In genomic region chr14:54425068-54425467, GRCh38 we compare ENCODE assay signal across 15 cellular contexts. TPM values are rescaled to one million over a fixed set of nuclear protein-coding genes. Genes with fewer than 3 reads are reported as not detected.
A peak's percentile ranks its signal among the peaks of the same experiment; 100 is the strongest.
DNase-seq lines count a peak whose midpoint lies in the region; ATAC-seq and TF ChIP-seq lines count a peak whose summit lies in the region.
"Had no signal": no experiment of that assay in that cellular context is flagged by ENCODE, and none has a peak within 500 bp of the region (broad histone marks: within the 10 kb centered on the region; RNA-seq: fewer than 3 reads in every experiment).

No MANE protein-coding gene starts in this region.

- ATAC-seq in stimulated activated naive CD8-positive, alpha-beta T cell treated with anti-CD3 and anti-CD28 coated beads, Interleukin-15, Interleukin-2, amounts not matched to agents 100 U/mL and 50 U/mL, for 24 hours: no peak
- ATAC-seq in sciatic nerve: no peak
- ATAC-seq: A549; CD8-positive, alpha-beta T cell had no signal

- H2BK120ac ChIP-seq in mesenchymal stem cell (ENCODE audit: low read depth, low read length): no peak overlapping the region

- H3K14ac ChIP-seq in mesenchymal stem cell (ENCODE audit: low read length in 2 of 2): no peak overlapping the region

- H2BK5ac ChIP-seq in mesenchymal stem cell (ENCODE audit: low read depth, low read length, poor library complexity, severe bottlenecking): no peak overlapping the region

- H2AK5ac ChIP-seq in mesenchymal stem cell (ENCODE audit: low read length, severe bottlenecking): no peak overlapping the region

- no peak overlapping the region for H2AFZ ChIP-seq in mesenchymal stem cell (ENCODE audit: low read depth, low read length)
- H2AFZ ChIP-seq in SK-N-SH (ENCODE audit: low read depth): no peak overlapping the region

- H3K4me1 Mint-ChIP-seq in stimulated activated naive CD8-positive, alpha-beta T cell treated with anti-CD3 and anti-CD28 coated beads, Interleukin-15, Interleukin-2, amounts not matched to agents 100 ng/mL and 50 ng/mL, for 24 hours (ENCODE audit: low read depth): peaks cover 39% of the 10 kb centered on the region

- no peak overlapping the region for H3K23ac ChIP-seq in mesenchymal stem cell (ENCODE audit: low read length in 2 of 2)

- H3K9me2 ChIP-seq in SK-N-SH: no peaks in the 10 kb centered on the region

- intact Hi-C loops in sciatic nerve (cut with DNase I): no loop called here

- H3K79me2 ChIP-seq in SK-N-SH (ENCODE audit: insufficient read depth): peaks cover 9% of the 10 kb centered on the region; the same call in 1 of the 2 replicates

- TF ChIP-seq CTCF in VCaP (conservative IDR thresholded peaks at IDR 0.05): no peak
- TF ChIP-seq CTCF in SK-N-SH (IDR thresholded peaks at IDR 0.05): no peak

- H3K4me3 Mint-ChIP-seq in stimulated activated naive CD8-positive, alpha-beta T cell treated with anti-CD3 and anti-CD28 coated beads, Interleukin-15, Interleukin-2, amounts not matched to agents 100 ng/mL and 50 ng/mL, for 24 hours: no peak overlapping the region
- H3K4me3 Mint-ChIP-seq: CD14-positive monocyte; CD8-positive, alpha-beta T cell had no signal

- H3K4me1 ChIP-seq in mesenchymal stem cell (ENCODE audit: control insufficient read depth, insufficient read depth, low read depth, low read length) (no peaks in the 10 kb centered on the region), SK-N-SH (ENCODE audit: control insufficient read depth in 1 of 2, insufficient read depth in 2 of 2, low read depth in 1 of 2, low read length in 1 of 2) (no peaks in the 10 kb centered on the region; a peak in 1 of 4 replicates)
- H3K4me1 ChIP-seq: A549 had no signal

- TF ChIP-seq RAD21 in SK-N-SH (IDR thresholded peaks at IDR 0.05; ENCODE audit: low read length): no peak

- H3K18ac ChIP-seq in mesenchymal stem cell (ENCODE audit: low read depth in 1 of 2, low read length in 2 of 2): no peak overlapping the region

- H2BK12ac ChIP-seq in mesenchymal stem cell (ENCODE audit: low read length in 2 of 2): no peak overlapping the region

- H3F3A ChIP-seq in SK-N-SH (replicated peaks; ENCODE audit: insufficient read depth): peaks cover 11% of the 10 kb centered on the region

- peaks cover 64% of the 10 kb centered on the region for H3K36me3 Mint-ChIP-seq in stimulated activated naive CD8-positive, alpha-beta T cell treated with anti-CD3 and anti-CD28 coated beads, Interleukin-15, Interleukin-2, amounts not matched to agents 100 ng/mL and 50 ng/mL, for 24 hours (ENCODE audit: low read depth)

- no peak overlapping the region for H2BK15ac ChIP-seq in mesenchymal stem cell (ENCODE audit: low read depth, poor library complexity, severe bottlenecking)

- no peak for TF ChIP-seq EP300 in SK-N-SH (IDR thresholded peaks at IDR 0.05; ENCODE audit: borderline replicate concordance in 1 of 2, low read depth in 1 of 2, low read length in 1 of 2)

- H4K20me1 ChIP-seq in SK-N-SH (ENCODE audit: insufficient read depth): no peaks in the 10 kb centered on the region

- H3K27me3 Mint-ChIP-seq in stimulated activated naive CD8-positive, alpha-beta T cell treated with anti-CD3 and anti-CD28 coated beads, Interleukin-15, Interleukin-2, amounts not matched to agents 100 ng/mL and 50 ng/mL, for 24 hours: no peaks in the 10 kb centered on the region

- no peak overlapping the region for H4K8ac ChIP-seq in mesenchymal stem cell (ENCODE audit: low read length)

- DNase-seq in stimulated activated naive CD8-positive, alpha-beta T cell treated with anti-CD3 and anti-CD28 coated beads, Interleukin-15, Interleukin-2, amounts not matched to agents 100 U/mL and 50 U/mL, for 24 hours: no peak
- peak; percentile 25 for DNase-seq in mesenchymal stem cell
- DNase-seq in NCI-H2107 treated with DMSO at 0.1 percent for 48 hours (lab: John Stamatoyannopoulos, UW; ENCODE audit: unreplicated experiment): no peak
- DNase-seq in sciatic nerve (ENCODE audit: low spot score): no peak
- DNase-seq in SK-N-SH: no peak
- DNase-seq: CD8-positive, alpha-beta T cell; COR-L47; DMS79 treated with DMSO at 0.1 percent for 48 hours; EL; GDM1 had no signal

- H3K4me2 ChIP-seq in mesenchymal stem cell (ENCODE audit: low read length, poor library complexity, severe bottlenecking) (no peak overlapping the region), SK-N-SH (no peak overlapping the region)
- H3K4me2 ChIP-seq: A549 had no signal

- peaks cover 8 to 69% of the 10 kb centered on the region in 2 experiments for H3K36me3 ChIP-seq in mesenchymal stem cell (ENCODE audit: control insufficient read depth in 1 of 2, insufficient read depth in 2 of 2, low read depth in 1 of 2, low read length in 2 of 2)
- H3K36me3 ChIP-seq in SK-N-SH (replicated peaks in 1 of 2; ENCODE audit: control insufficient read depth in 1 of 2, insufficient read depth in 2 of 2, low read length in 1 of 2): peaks cover 54 to 60% of the 10 kb centered on the region in 2 experiments

- peak overlapping the region; percentile 27 for H3K27ac Mint-ChIP-seq in stimulated activated naive CD8-positive, alpha-beta T cell treated with anti-CD3 and anti-CD28 coated beads, Interleukin-15, Interleukin-2, amounts not matched to agents 100 ng/mL and 50 ng/mL, for 24 hours
- H3K27ac Mint-ChIP-seq: CD14-positive monocyte; CD8-positive, alpha-beta T cell had no signal

- POLR2A ChIA-PET in SK-N-SH (lab: Yijun Ruan, JAX): no interaction called here

- peaks cover 8% of the 10 kb centered on the region for H3K79me1 ChIP-seq in mesenchymal stem cell (replicated peaks; ENCODE audit: low read length, poor library complexity, severe bottlenecking)

- no peak overlapping the region for H3K4me3 ChIP-seq in mesenchymal stem cell (ENCODE audit: insufficient read depth in 1 of 2, low read depth in 1 of 2, low read length in 2 of 2)
- H3K4me3 ChIP-seq in SK-N-SH (ENCODE audit: low read depth in 2 of 2, low read length in 1 of 2): no peak overlapping the region
- H3K4me3 ChIP-seq: A549, HAP-1 had no signal

- CTCF ChIA-PET in SK-N-SH (lab: Yijun Ruan, JAX): interaction anchor here (1.7 to 2.6 kb wide), 2 partner anchors 17 to 58 kb away, joined by 4 to 8 read pairs; partner anchors contain the start of gene CNIH1

- no peak overlapping the region for H3K4ac ChIP-seq in mesenchymal stem cell (ENCODE audit: low read depth in 1 of 2, low read length in 2 of 2)

- H3K27ac ChIP-seq in VCaP (peak overlapping the region; percentile 25; the same call in 1 of the 2 replicates), mesenchymal stem cell (ENCODE audit: low read length, poor library complexity, severe bottlenecking) (no peak overlapping the region), SK-N-SH (ENCODE audit: low read depth in 2 of 2, low read length in 1 of 2) (no peak overlapping the region)
- H3K27ac ChIP-seq: A549 had no signal

- H3K9ac ChIP-seq in mesenchymal stem cell (ENCODE audit: low read length) (no peak overlapping the region), SK-N-SH (no peak overlapping the region)

- H3K9me3 Mint-ChIP-seq in stimulated activated naive CD8-positive, alpha-beta T cell treated with anti-CD3 and anti-CD28 coated beads, Interleukin-15, Interleukin-2, amounts not matched to agents 100 ng/mL and 50 ng/mL, for 24 hours: no peaks in the 10 kb centered on the region
- H3K9me3 Mint-ChIP-seq: CD8-positive, alpha-beta T cell had no signal

- WGBS in mesenchymal stem cell: 100% methylated on average over 1 of the region's 2 CpGs
- WGBS in SK-N-SH (ENCODE audit: low lambda C conversion rate): 94% methylated on average over 2 of the region's 2 CpGs

- H4K91ac ChIP-seq in mesenchymal stem cell (ENCODE audit: low read length): no peak overlapping the region

- H3K27me3 ChIP-seq in mesenchymal stem cell (ENCODE audit: control insufficient read depth in 1 of 2, insufficient read depth in 1 of 2, low read length in 2 of 2): no peaks in the 10 kb centered on the region
- H3K27me3 ChIP-seq in SK-N-SH (ENCODE audit: insufficient read depth): no peaks in the 10 kb centered on the region

- H3K9me3 ChIP-seq in mesenchymal stem cell (ENCODE audit: control insufficient read depth, low read length) (no peaks in the 10 kb centered on the region), SK-N-SH (no peaks in the 10 kb centered on the region)
- H3K9me3 ChIP-seq: A549, HAP-1 had no signal

TF ChIP-seq in SK-N-SH, 30 proteins besides CTCF, POLR2A, EP300 and RAD21:
- TF ChIP-seq USF2 (IDR thresholded peaks at IDR 0.05; ENCODE audit: borderline replicate concordance, low read depth, low read length) (no peak), ELF1 (IDR thresholded peaks at IDR 0.05) (no peak), CHD2 (IDR thresholded peaks at IDR 0.05; ENCODE audit: low read length, partially characterized antibody) (no peak), FOXM1 (IDR thresholded peaks at IDR 0.05; ENCODE audit: low read depth) (no peak), RXRA (IDR thresholded peaks at IDR 0.05; ENCODE audit: borderline replicate concordance, low read depth) (no peak), MXI1 (IDR thresholded peaks at IDR 0.05; ENCODE audit: low read depth, low read length) (no peak), FOXJ3 (CRISPR knock-in tag; IDR thresholded peaks at IDR 0.05) (no peak)

RNA-seq across cellular contexts. Expression of gene CNIH1, which starts 16.1 kb away (rescaled TPM):
- 195 TPM for polyA plus RNA-seq in mesenchymal stem cell (2013, experiment 1 of 2)
- polyA plus RNA-seq in mesenchymal stem cell (2013, experiment 2 of 2): 199 TPM
- total RNA-seq in sciatic nerve: 73.1 TPM
- polyA plus RNA-seq in SK-N-SH (2012; rRNA removed): 145 and 292 TPM in 2 replicates
- polyA plus RNA-seq in SK-N-SH (2012; cell fraction: cytosol; rRNA removed): 206 and 275 TPM in 2 replicates
- 41.0 and 57.4 TPM in 2 replicates for polyA plus RNA-seq in SK-N-SH (2012; cell fraction: nucleus; rRNA removed)

RNA-seq across cellular contexts. Expression of gene CDKN3, which starts 28.3 kb away (rescaled TPM):
- polyA plus RNA-seq in mesenchymal stem cell (2013, experiment 1 of 2): 12.2 TPM
- 14.2 TPM for polyA plus RNA-seq in mesenchymal stem cell (2013, experiment 2 of 2)
- 4.1 TPM for total RNA-seq in sciatic nerve
- 25.5 and 26.7 TPM in 2 replicates for polyA plus RNA-seq in SK-N-SH (2012; rRNA removed)
- polyA plus RNA-seq in SK-N-SH (2012; cell fraction: cytosol; rRNA removed): 31.7 and 39.2 TPM in 2 replicates
- 3.9 and 5.2 TPM in 2 replicates for polyA plus RNA-seq in SK-N-SH (2012; cell fraction: nucleus; rRNA removed)
